ENCODE assay signal across 30 cellular contexts in the genomic region with DNA sequence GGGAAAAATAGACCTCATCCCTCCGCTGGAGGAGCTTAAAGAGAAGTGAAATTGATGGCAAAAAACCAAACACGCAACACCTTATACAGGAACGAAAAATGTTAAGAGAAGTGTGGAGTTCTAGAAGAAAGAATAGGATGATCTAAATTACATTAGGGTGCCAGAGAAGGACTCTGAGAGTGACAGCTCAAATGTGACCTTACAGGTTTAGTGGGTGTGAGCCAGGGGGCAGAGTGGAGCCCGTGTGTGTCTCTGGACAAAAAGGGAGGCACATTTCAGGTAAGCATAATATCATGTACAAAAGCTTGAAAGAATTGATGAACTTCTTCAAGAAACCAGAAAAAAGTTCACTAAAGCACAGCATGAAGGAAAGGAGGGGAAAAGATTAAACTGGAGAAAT. TPM values are rescaled to one million over a fixed set of nuclear protein-coding genes. Genes with fewer than 3 reads are reported as not detected.
DNase-seq lines count a peak whose midpoint lies in the region; ATAC-seq and TF ChIP-seq lines count a peak whose summit lies in the region.
"Had no signal": no experiment of that assay in that cellular context is flagged by ENCODE, and none has a peak within 500 bp of the region (broad histone marks: within the 10 kb centered on the region; RNA-seq: fewer than 3 reads in every experiment).

No MANE protein-coding gene starts in this region.

- H3K4me1 ChIP-seq in CD4-positive, CD25-positive, alpha-beta regulatory T cell (ENCODE audit: control insufficient read depth, insufficient read depth, low read length, poor library complexity, severe bottlenecking): no peaks in the 10 kb centered on the region
- H3K4me1 ChIP-seq in endodermal cell (ENCODE audit: control insufficient read depth, insufficient read depth, low read length): no peaks in the 10 kb centered on the region
- H3K4me1 ChIP-seq: body of pancreas, psoas muscle, SJCRH30, tibial nerve had no signal

- peaks cover 47% of the 10 kb centered on the region for H3K27me3 Mint-ChIP-seq in CD4-positive, CD25-positive, alpha-beta regulatory T cell
- H3K27me3 Mint-ChIP-seq in endodermal cell (ENCODE audit: insufficient read depth): peaks cover 9% of the 10 kb centered on the region

- peak overlapping the region in 1 of 3 donors; percentile 45 for H3K27ac Mint-ChIP-seq in CD4-positive, CD25-positive, alpha-beta regulatory T cell
- H3K27ac Mint-ChIP-seq in endodermal cell: no peak overlapping the region
- H3K27ac Mint-ChIP-seq: activated naive CD4-positive, alpha-beta T cell treated with anti-CD3 and anti-CD28 coated beads, Interleukin-2, amount 50 U/mL, for 72 hours; activated T-cell treated with anti-CD3 and anti-CD28 coated beads, Interleukin-2, amount 50 U/mL, for 72 hours; CD4-positive, alpha-beta T cell had no signal

- ATAC-seq in CD4-positive, CD25-positive, alpha-beta regulatory T cell (ENCODE audit: low read depth in 2 of 2): no peak
- ATAC-seq in HG03045 (IDR thresholded peaks at IDR 0.05; ENCODE audit: unreplicated experiment) (no peak), GM19397 (IDR thresholded peaks at IDR 0.05; ENCODE audit: unreplicated experiment) (no peak)
- ATAC-seq: activated naive CD4-positive, alpha-beta T cell treated with anti-CD3 and anti-CD28 coated beads, Interleukin-2, amount 50 U/mL, for 72 hours; activated T-cell treated with anti-CD3 and anti-CD28 coated beads, Interleukin-2, amount 50 U/mL, for 72 hours; body of pancreas; psoas muscle; stimulated activated naive CD8-positive, alpha-beta T cell treated with anti-CD3 and anti-CD28 coated beads, Interleukin-15, Interleukin-2, amounts not matched to agents 100 U/mL and 50 U/mL, for 24 hours had no signal

- peaks cover 0 to 13% (median 8%) of the 10 kb centered on the region in 7 donors for H3K9me3 Mint-ChIP-seq in CD4-positive, CD25-positive, alpha-beta regulatory T cell
- H3K9me3 Mint-ChIP-seq in endodermal cell: peaks cover 26% of the 10 kb centered on the region
- H3K9me3 Mint-ChIP-seq: neural crest cell had no signal

- H3K27me3 ChIP-seq in CD4-positive, CD25-positive, alpha-beta regulatory T cell (ENCODE audit: control insufficient read depth, insufficient read depth, low read length): peaks cover 27% of the 10 kb centered on the region
- H3K27me3 ChIP-seq in endodermal cell (ENCODE audit: control insufficient read depth, insufficient read depth, low read length, poor library complexity, severe bottlenecking): no peaks in the 10 kb centered on the region
- H3K27me3 ChIP-seq: body of pancreas, SJCRH30 had no signal

- H3K4me3 Mint-ChIP-seq in CD4-positive, CD25-positive, alpha-beta regulatory T cell: peak overlapping the region in 1 of 4 donors; percentile 9
- no peak overlapping the region for H3K4me3 Mint-ChIP-seq in endodermal cell
- H3K4me3 Mint-ChIP-seq: CD4-positive, alpha-beta T cell; neural crest cell had no signal

- in situ Hi-C loops in GM13977 (cut with MboI; ENCODE audit: low pct_unique_long_range_greater_than_20kb, low sequenced_read_pairs, unreplicated experiment): no loop called here

- DNase-seq in CD4-positive, CD25-positive, alpha-beta regulatory T cell: peak in 2 of 3 donors; percentile 16 to 29
- DNase-seq in GM13977 (ENCODE audit: low spot score) (no peak), SK-N-MC (ENCODE audit: low read depth, low spot score) (no peak), endodermal cell (no peak), NOMO-1 treated with dmso at 0.1 percent for 144 hours (lab: John Stamatoyannopoulos, UW; ENCODE audit: unreplicated experiment) (no peak), NCI-H2196 treated with DMSO at 0.1 percent for 48 hours (lab: John Stamatoyannopoulos, UW; ENCODE audit: unreplicated experiment) (no peak)
- DNase-seq: activated CD8-positive, alpha-beta memory T cell treated with anti-CD3 and anti-CD28 coated beads for 24 hours; activated T-cell treated with anti-CD3 and anti-CD28 coated beads, Interleukin-2, amount 50 U/mL, for 72 hours; body of pancreas; CD4-positive, alpha-beta T cell; DMS153; GF-D8; left cardiac atrium; MM.1S; NCI-H1436 treated with DMSO at 0.1 percent for 48 hours; NCI-H2171 treated with DMSO at 0.1 percent for 48 hours; NCI-H748 treated with DMSO at 0.1 percent for 48 hours; PC-9; psoas muscle; SJCRH30; stimulated activated naive CD8-positive, alpha-beta T cell treated with anti-CD3 and anti-CD28 coated beads, Interleukin-15, Interleukin-2, amounts not matched to agents 100 U/mL and 50 U/mL, for 24 hours; T-helper 2 cell had no signal

- no peaks in the 10 kb centered on the region for H3K36me3 ChIP-seq in CD4-positive, CD25-positive, alpha-beta regulatory T cell (ENCODE audit: control insufficient read depth, insufficient read depth, low read length)
- no peaks in the 10 kb centered on the region for H3K36me3 ChIP-seq in SK-N-MC (ENCODE audit: insufficient read depth, low read length)
- H3K36me3 ChIP-seq in endodermal cell (ENCODE audit: control insufficient read depth, insufficient read depth, low read length): no peaks in the 10 kb centered on the region
- H3K36me3 ChIP-seq: SJCRH30, tibial nerve had no signal

- H3K9ac ChIP-seq in SK-N-MC (ENCODE audit: insufficient read length): no peak overlapping the region
- H3K9ac ChIP-seq in endodermal cell (ENCODE audit: extremely low read depth, low read length, poor library complexity, severe bottlenecking): no peak overlapping the region

- 80% methylated on average over 4 of the region's 4 CpGs; no CpG with 5 or more reads in 1 of the 2 experiments for WGBS in endodermal cell (ENCODE audit: insufficient coverage in 1 of 2, insufficient read length in 1 of 2), 2 experiments

- peaks cover 0 to 9% (median 4%) of the 10 kb centered on the region in 4 donors for H3K4me1 Mint-ChIP-seq in CD4-positive, CD25-positive, alpha-beta regulatory T cell
- H3K4me1 Mint-ChIP-seq in endodermal cell: no peaks in the 10 kb centered on the region

- no peak overlapping the region for H3K4me3 ChIP-seq in CD4-positive, CD25-positive, alpha-beta regulatory T cell (ENCODE audit: low read depth, low read length)
- peak overlapping the region; percentile 76 for H3K4me3 ChIP-seq in SK-N-MC
- no peak overlapping the region for H3K4me3 ChIP-seq in endodermal cell (ENCODE audit: low read length)
- H3K4me3 ChIP-seq: body of pancreas, PC-9, psoas muscle, SJCRH30 had no signal

- TF ChIP-seq CTCF in GM13977 (IDR thresholded peaks at IDR 0.05; ENCODE audit: extremely low read depth, insufficient read depth, missing control alignments): peak; percentile 49
- TF ChIP-seq CTCF in endodermal cell (conservative IDR thresholded peaks at IDR 0.05): peak; percentile 50

- peaks cover 0 to 5% of the 10 kb centered on the region in 2 experiments for H3K9me3 ChIP-seq in CD4-positive, CD25-positive, alpha-beta regulatory T cell (ENCODE audit: control insufficient read depth in 2 of 2, low read length in 2 of 2)
- H3K9me3 ChIP-seq in SK-N-MC (ENCODE audit: low read depth, low read length) (no peaks in the 10 kb centered on the region), endodermal cell (ENCODE audit: control insufficient read depth, low read length) (no peaks in the 10 kb centered on the region)
- H3K9me3 ChIP-seq: body of pancreas, psoas muscle, SJCRH30, tibial nerve had no signal

- no peaks in the 10 kb centered on the region for H3K36me3 Mint-ChIP-seq in CD4-positive, CD25-positive, alpha-beta regulatory T cell
- no peaks in the 10 kb centered on the region for H3K36me3 Mint-ChIP-seq in endodermal cell (ENCODE audit: low read depth)

- no peak overlapping the region for H3K27ac ChIP-seq in CD4-positive, CD25-positive, alpha-beta regulatory T cell (ENCODE audit: insufficient read depth, low read length, poor library complexity, severe bottlenecking)
- no peak overlapping the region for H3K27ac ChIP-seq in SK-N-MC
- no peak overlapping the region for H3K27ac ChIP-seq in endodermal cell (ENCODE audit: low read depth, low read length)
- H3K27ac ChIP-seq: body of pancreas, PC-9, psoas muscle, SJCRH30, tibial nerve had no signal

RNA-seq across cellular contexts. Expression of gene HLA-DRA, which starts 20.8 kb away (rescaled TPM):
- total RNA-seq in CD4-positive, CD25-positive, alpha-beta regulatory T cell: 100 TPM
- 100 to 1,000 TPM; 118 to 296 (median 179) TPM for polyA plus RNA-seq in CD4-positive, CD25-positive, alpha-beta regulatory T cell
- total RNA-seq in endodermal cell: under 1 TPM in 1 of 2 donors, not detected in 1; 0.27 TPM
- 0.18 TPM for polyA plus RNA-seq in endodermal cell (2013, experiment 1 of 2)
- polyA plus RNA-seq in endodermal cell (2013, experiment 2 of 2): not detected
- total RNA-seq: PC-9, SJCRH30 had no signal
- polyA plus RNA-seq: AG04450 had no signal

RNA-seq across cellular contexts. Expression of gene BTNL2, which starts 53.5 kb away (rescaled TPM):
- total RNA-seq in CD4-positive, CD25-positive, alpha-beta regulatory T cell: not detected
- not detected for polyA plus RNA-seq in CD4-positive, CD25-positive, alpha-beta regulatory T cell
- total RNA-seq in endodermal cell: not detected
- polyA plus RNA-seq in endodermal cell (2013, experiment 1 of 2): not detected
- not detected for polyA plus RNA-seq in endodermal cell (2013, experiment 2 of 2)
- total RNA-seq: activated naive CD4-positive, alpha-beta T cell treated with anti-CD3 and anti-CD28 coated beads, Interleukin-2, amount 50 U/mL, for 72 hours; activated T-cell treated with anti-CD3 and anti-CD28 coated beads, Interleukin-2, amount 50 U/mL, for 72 hours; body of pancreas; CD4-positive, alpha-beta T cell; fibroblast of lung; left cardiac atrium; neural crest cell; PC-9; psoas muscle; SJCRH30; skeletal muscle tissue; tibial nerve had no signal
- polyA plus RNA-seq: AG04450, fibroblast of lung, psoas muscle had no signal

Comparison
In these comparisons a context has a peak if more than half of its experiments do, and no peak if none do; other contexts are left out.
1. DNase-seq: peak in CD4-positive, CD25-positive, alpha-beta regulatory T cell (2 of 3); none in GM13977 (single experiment), SK-N-MC (single experiment), endodermal cell (single experiment), NOMO-1 treated with dmso at 0.1 percent for 144 hours (single experiment) and NCI-H2196 treated with DMSO at 0.1 percent for 48 hours (single experiment).
2. RNA of gene HLA-DRA, which starts 20.8 kb away (total RNA-seq): 100 TPM in CD4-positive, CD25-positive, alpha-beta regulatory T cell (single experiment); 0.27 TPM in endodermal cell; every median in the first group is over 10 times any median in the second.